Comparison of ENCODE assay signal across 12 cellular contexts in genomic region chr2:240821429-240821778, GRCh38. TPM values are rescaled to one million over a fixed set of nuclear protein-coding genes. Genes with fewer than 3 reads are reported as not detected.
A peak's percentile ranks its signal among the peaks of the same experiment; 100 is the strongest.
DNase-seq lines count a peak whose midpoint lies in the region; ATAC-seq, FAIRE-seq and TF ChIP-seq lines count a peak whose summit lies in the region.
"Had no signal": no experiment of that assay in that cellular context is flagged by ENCODE, and none has a peak within 500 bp of the region (broad histone marks: within the 10 kb centered on the region; RNA-seq: fewer than 3 reads in every experiment).

No MANE protein-coding gene starts in this region.

- intact Hi-C loops in heart right ventricle (cut with DNase I): no loop called here
- intact Hi-C loops in pancreas (cut with DNase I): no loop called here

- H2BK5ac ChIP-seq in H1 (ENCODE audit: low read depth, low read length): no peak overlapping the region

- TF ChIP-seq RAD21 in H1 (IDR thresholded peaks at IDR 0.05 in 1 of 2, conservative IDR thresholded peaks at IDR 0.05 in 1 of 2; ENCODE audit: low read depth in 2 of 2, low read length in 2 of 2): no peak

- H3K9me3 ChIP-seq in SK-N-MC (ENCODE audit: low read depth, low read length): no peaks in the 10 kb centered on the region
- H3K9me3 ChIP-seq in H1 (ENCODE audit: insufficient read depth in 2 of 2, low read depth in 1 of 2, low read length in 1 of 2): no peaks in the 10 kb centered on the region
- H3K9me3 ChIP-seq in osteoblast (ENCODE audit: low read depth, low read length): no peaks in the 10 kb centered on the region
- H3K9me3 ChIP-seq in heart right ventricle: peaks cover 0 to 11% (median 0%) of the 10 kb centered on the region in 11 donors
- H3K9me3 ChIP-seq in pancreas: no peaks in the 10 kb centered on the region
- H3K9me3 ChIP-seq: right atrium auricular region, thyroid gland had no signal

- H4K91ac ChIP-seq in H1 (replicated peaks; ENCODE audit: insufficient read length, low read length): no peak overlapping the region

- no peak overlapping the region for H2BK15ac ChIP-seq in H1 (ENCODE audit: low read length)

- CTCF ChIA-PET in H1 (lab: Charles Lee; ENCODE audit: partially characterized antibody): interaction anchor here (1.0 to 2.7 kb wide), 5 partner anchors 13 to 22 kb away, joined by 3 to 12 read pairs (median 3); no protein-coding TSS in a partner anchor

- FAIRE-seq in H1 (lab: Jason Lieb, UNC) (no peak), pancreas (lab: Jason Lieb, UNC) (no peak)

- peak overlapping the region; percentile 98; the same call in 1 of the 2 replicates for H4K8ac ChIP-seq in H1 (ENCODE audit: extremely low read depth, insufficient read depth, low read length)

- H3K36me3 ChIP-seq in SK-N-MC (ENCODE audit: insufficient read depth, low read length) (no peaks in the 10 kb centered on the region), H1 (ENCODE audit: control insufficient read depth in 2 of 4, insufficient read depth in 4 of 4, low read length in 3 of 4) (peaks cover 0 to under 1% (median 0%) of the 10 kb centered on the region in 4 experiments; a peak in 1 of 8 replicates), osteoblast (ENCODE audit: insufficient read depth, low read length) (no peaks in the 10 kb centered on the region), heart right ventricle (no peaks in the 10 kb centered on the region), pancreas (no peaks in the 10 kb centered on the region)
- H3K36me3 ChIP-seq: right atrium auricular region, thyroid gland had no signal

- no peak overlapping the region for H2BK20ac ChIP-seq in H1 (ENCODE audit: low read length)

- H3K9ac ChIP-seq in SK-N-MC (ENCODE audit: insufficient read length) (no peak overlapping the region), H1 (replicated peaks in 1 of 4; ENCODE audit: extremely low read depth in 1 of 4, low read depth in 3 of 4, low read length in 3 of 4) (no peak overlapping the region)

- 0 out of 2 replicates have a peak overlapping the region, but pooled peaks have one; percentile 95 for H3K18ac ChIP-seq in H1 (ENCODE audit: extremely low read depth, low read length)

- H3K56ac ChIP-seq in H1 (replicated peaks; ENCODE audit: insufficient read length, low read depth, low read length): no peak overlapping the region

- TF ChIP-seq EP300 in H1 (IDR thresholded peaks at IDR 0.05; ENCODE audit: borderline replicate concordance in 1 of 2, low read depth in 2 of 2, low read length in 2 of 2): no peak

- H3K79me2 ChIP-seq in H1 (ENCODE audit: control insufficient read depth in 1 of 2, insufficient read depth in 2 of 2, low read length in 2 of 2) (peaks cover 20 to 24% of the 10 kb centered on the region in 2 experiments), osteoblast (ENCODE audit: insufficient read depth, low read length) (no peaks in the 10 kb centered on the region)

- H3K4me3 ChIP-seq in SK-N-MC (peak overlapping the region; percentile 73), H1 (ENCODE audit: extremely low read depth in 1 of 4, insufficient read depth in 2 of 4, low read depth in 3 of 4, low read length in 4 of 4) (peak overlapping the region; percentile 55 to 100 (median 75)), osteoblast (ENCODE audit: insufficient read depth, low read length) (no peak overlapping the region), heart right ventricle (no peak overlapping the region), pancreas (peak overlapping the region in 1 of 4 donors; percentile 67)
- H3K4me3 ChIP-seq: thyroid gland had no signal

- no peak for TF ChIP-seq CTCF in H1 (IDR thresholded peaks at IDR 0.05; ENCODE audit: control extremely low read depth in 1 of 3, insufficient read depth in 1 of 3, low read depth in 1 of 3, low read length in 3 of 3)
- TF ChIP-seq CTCF in osteoblast (IDR thresholded peaks at IDR 0.05; ENCODE audit: extremely low read depth, low read depth, low read length): no peak
- no peak for TF ChIP-seq CTCF in heart right ventricle (IDR thresholded peaks at IDR 0.05)
- no peak for TF ChIP-seq CTCF in pancreas (IDR thresholded peaks at IDR 0.05)

- no peak overlapping the region for H2AFZ ChIP-seq in H1 (ENCODE audit: low read length)
- H2AFZ ChIP-seq in osteoblast (ENCODE audit: low read length): no peak overlapping the region

- H3K14ac ChIP-seq in H1 (ENCODE audit: insufficient read length): no peak overlapping the region

- DNase-seq in NCI-H748 treated with DMSO at 0.1 percent for 48 hours (lab: John Stamatoyannopoulos, UW): peak; percentile 57
- DNase-seq in NCI-H748 (lab: John Stamatoyannopoulos, UW; ENCODE audit: unreplicated experiment): no peak
- DNase-seq in SK-N-MC (ENCODE audit: low read depth, low spot score): no peak
- no peak for DNase-seq in H1 (ENCODE audit: low read depth in 1 of 2, low spot score in 2 of 2)
- peak; percentile 17 for DNase-seq in osteoblast (ENCODE audit: insufficient read length, low spot score, missing footprints)
- DNase-seq in heart right ventricle: no peak
- DNase-seq in pancreas: no peak
- no peak for DNase-seq in foreskin melanocyte
- DNase-seq: activated CD4-positive, alpha-beta T cell treated with anti-CD3 and anti-CD28 coated beads for 1 hour; thyroid gland had no signal

- no peak for ATAC-seq in heart right ventricle
- ATAC-seq in pancreas: no peak

- H3K23ac ChIP-seq in H1 (ENCODE audit: insufficient read length): no peak overlapping the region

- 0 out of 2 replicates have a peak, but pooled peaks cover 3% of the 10 kb centered on the region for H3K79me1 ChIP-seq in H1 (ENCODE audit: low read depth, low read length)

- H3K4ac ChIP-seq in H1 (replicated peaks; ENCODE audit: insufficient read length, low read depth, low read length): no peak overlapping the region

- H3K4me1 ChIP-seq in H1 (replicated peaks in 1 of 4; ENCODE audit: control insufficient read depth in 3 of 4, insufficient read depth in 4 of 4, low read length in 3 of 4): peaks cover 0 to 19% (median 14%) of the 10 kb centered on the region in 4 experiments; a peak in 6 of 7 replicates
- no peaks in the 10 kb centered on the region for H3K4me1 ChIP-seq in osteoblast (ENCODE audit: insufficient read depth, low read length)
- H3K4me1 ChIP-seq in heart right ventricle: peaks cover 0 to 23% (median 19%) of the 10 kb centered on the region in 9 donors
- peaks cover 0 to 4% (median 0%) of the 10 kb centered on the region in 3 donors for H3K4me1 ChIP-seq in pancreas

- peaks cover 0 to 4% (median 0%) of the 10 kb centered on the region in 4 experiments; a peak in 2 of 7 replicates for H3K27me3 ChIP-seq in H1 (replicated peaks in 1 of 4; ENCODE audit: control insufficient read depth in 3 of 4, extremely low read depth in 1 of 4, insufficient read depth in 3 of 4, low read length in 3 of 4)
- peaks cover 66% of the 10 kb centered on the region for H3K27me3 ChIP-seq in osteoblast (ENCODE audit: insufficient read depth, low read length)
- peaks cover 23 to 89% (median 86%) of the 10 kb centered on the region in 7 donors for H3K27me3 ChIP-seq in heart right ventricle
- H3K27me3 ChIP-seq in pancreas: peaks cover 0 to 5% (median 1%) of the 10 kb centered on the region in 4 donors

- H2BK12ac ChIP-seq in H1 (ENCODE audit: low read depth, low read length): no peak overlapping the region

- 8% methylated on average over 7 of the region's 7 CpGs; no CpG with 5 or more reads in 1 of the 2 experiments for WGBS in H1 (ENCODE audit: extremely low coverage in 1 of 2, insufficient coverage in 1 of 2, insufficient read length in 1 of 2, insufficient replicate concordance in 2 of 2, low coverage in 1 of 2, low lambda C conversion rate in 2 of 2, missing lambda C conversion rate in 1 of 2), 2 experiments
- 21 to 32% methylated on average over 7 of the region's 7 CpGs for WGBS in heart right ventricle, 2 donors
- WGBS in pancreas, 2 donors: 35 to 36% methylated on average over 7 of the region's 7 CpGs

- H3K4me2 ChIP-seq in H1 (ENCODE audit: insufficient read depth in 1 of 2, low read depth in 2 of 2, low read length in 2 of 2): peak overlapping the region; percentile 54 to 99
- no peak overlapping the region for H3K4me2 ChIP-seq in osteoblast (ENCODE audit: insufficient read depth, low read length)

- H3K27ac ChIP-seq in SK-N-MC (no peak overlapping the region), H1 (ENCODE audit: low read depth, low read length) (no peak overlapping the region), osteoblast (ENCODE audit: low read depth, low read length) (no peak overlapping the region), heart right ventricle (no peak overlapping the region), pancreas (no peak overlapping the region)
- H3K27ac ChIP-seq: thyroid gland had no signal

- H2AK5ac ChIP-seq in H1 (ENCODE audit: low read depth, low read length): no peak overlapping the region

- peaks cover 9% of the 10 kb centered on the region; the same call in 1 of the 2 replicates for H3K23me2 ChIP-seq in H1 (ENCODE audit: low read depth, low read length)

- POLR2A ChIA-PET in H1 (lab: Charles Lee; ENCODE audit: partially characterized antibody): interaction anchor here (0.8 to 3.4 kb wide), 15 partner anchors 10 to 253 kb away, joined by 3 to 26 read pairs (median 4); partner anchors contain the start of gene RNPEPL1

- TF ChIP-seq POLR2A in H1 (IDR thresholded peaks at IDR 0.05; ENCODE audit: control extremely low read depth in 1 of 2, low read depth in 2 of 2, low read length in 2 of 2): no peak

- H2BK120ac ChIP-seq in H1 (replicated peaks; ENCODE audit: low read depth, low read length): no peak overlapping the region

- H4K20me1 ChIP-seq in H1 (replicated peaks in 1 of 2; ENCODE audit: control insufficient read depth in 1 of 2, insufficient read depth in 2 of 2, low read length in 2 of 2): peaks cover 8 to 14% of the 10 kb centered on the region in 2 experiments
- no peaks in the 10 kb centered on the region for H4K20me1 ChIP-seq in osteoblast (ENCODE audit: insufficient read depth, low read length)

- H4K5ac ChIP-seq in H1 (ENCODE audit: insufficient read length, low read depth, low read length): peak overlapping the region; percentile 55

RNA-seq across cellular contexts. Expression of gene KIF1A, which starts 1.4 kb away (rescaled TPM):
- 267 and 281 TPM in 2 replicates for total RNA-seq in H1 (2021; fragmentation: NEBNext Ultra II Directional; extraction: Animal tissue kit (Norgen Biotek cat#: 25700))
- polyA plus RNA-seq in H1 (2011; rRNA removed) (61.3 and 83.2 TPM in 2 replicates), heart right ventricle (under 1 TPM; 0.37 to 0.42 TPM), pancreas (10 to 100 TPM; 32.4 to 62.9 TPM)
- polyA plus RNA-seq in H1 (2011; cell fraction: cytosol; rRNA removed): 37.7 TPM
- 305 TPM for polyA plus RNA-seq in H1 (2011; cell fraction: nucleus; rRNA removed)
- 111 to 171 TPM (median 154 TPM) in 4 replicates for polyA plus RNA-seq in H1 (2012, experiment 1 of 2)
- 110 TPM for polyA plus RNA-seq in H1 (2012, experiment 2 of 2)
- 161 TPM for polyA plus RNA-seq in H1 (2013, experiment 1 of 2)
- polyA plus RNA-seq in H1 (2013, experiment 2 of 2): 135 TPM
- polyA minus RNA-seq in H1 (2011; rRNA and poly(A)+ RNA removed): 314 and 356 TPM in 2 replicates
- 97.5 TPM for polyA minus RNA-seq in H1 (2011; cell fraction: cytosol; rRNA and poly(A)+ RNA removed)
- polyA minus RNA-seq in H1 (2011; cell fraction: nucleus; rRNA and poly(A)+ RNA removed): 239 TPM
- total RNA-seq in osteoblast (under 0.01 TPM in 1 of 2 replicates, not detected in the other), heart right ventricle (10 to 100 TPM in 2 of 10 donors, 1 to 10 TPM in 6, under 1 TPM in 2; 0.51 to 21.4 (median 1.6) TPM), pancreas (10 to 100 TPM; 46.4 to 76.0 (median 64.6) TPM)

RNA-seq across cellular contexts. Expression of gene AGXT, which starts 47.2 kb away (rescaled TPM):
- not detected in 2 replicates for total RNA-seq in H1 (2021; fragmentation: NEBNext Ultra II Directional; extraction: Animal tissue kit (Norgen Biotek cat#: 25700))
- polyA plus RNA-seq in H1 (2011; rRNA removed) (0.03 TPM in 1 of 2 replicates, not detected in the other), heart right ventricle (under 1 TPM in 1 of 2 donors, not detected in 1; 0.09 TPM), pancreas (under 1 TPM; 0.07 to 0.08 TPM)
- polyA plus RNA-seq in H1 (2011; cell fraction: cytosol; rRNA removed): 0.05 TPM
- not detected for polyA plus RNA-seq in H1 (2011; cell fraction: nucleus; rRNA removed)
- polyA plus RNA-seq in H1 (2012, experiment 1 of 2): not detected in 4 replicates
- polyA plus RNA-seq in H1 (2012, experiment 2 of 2): not detected
- not detected for polyA plus RNA-seq in H1 (2013, experiment 1 of 2)
- not detected for polyA plus RNA-seq in H1 (2013, experiment 2 of 2)
- not detected in 2 replicates for polyA minus RNA-seq in H1 (2011; rRNA and poly(A)+ RNA removed)
- not detected for polyA minus RNA-seq in H1 (2011; cell fraction: cytosol; rRNA and poly(A)+ RNA removed)
- polyA minus RNA-seq in H1 (2011; cell fraction: nucleus; rRNA and poly(A)+ RNA removed): not detected
- total RNA-seq in osteoblast (not detected in 2 replicates), heart right ventricle (not detected), pancreas (under 1 TPM in 1 of 6 donors, not detected in 5; 0.76 TPM)
- total RNA-seq: A172, right atrium auricular region, thyroid gland had no signal

Comparison
In these comparisons a context has a peak if more than half of its experiments do, and no peak if none do; other contexts are left out.
1. DNase-seq: peak in NCI-H748 treated with DMSO at 0.1 percent for 48 hours (single experiment) and osteoblast (single experiment); none in NCI-H748 (single experiment), SK-N-MC (single experiment), H1 (0 of 2), heart right ventricle (0 of 2), pancreas (0 of 6) and foreskin melanocyte (single experiment).
2. H3K4me3 ChIP-seq: peak in SK-N-MC (single experiment) and H1 (4 of 4); none in osteoblast (single experiment) and heart right ventricle (0 of 10).